In the genomic region with DNA sequence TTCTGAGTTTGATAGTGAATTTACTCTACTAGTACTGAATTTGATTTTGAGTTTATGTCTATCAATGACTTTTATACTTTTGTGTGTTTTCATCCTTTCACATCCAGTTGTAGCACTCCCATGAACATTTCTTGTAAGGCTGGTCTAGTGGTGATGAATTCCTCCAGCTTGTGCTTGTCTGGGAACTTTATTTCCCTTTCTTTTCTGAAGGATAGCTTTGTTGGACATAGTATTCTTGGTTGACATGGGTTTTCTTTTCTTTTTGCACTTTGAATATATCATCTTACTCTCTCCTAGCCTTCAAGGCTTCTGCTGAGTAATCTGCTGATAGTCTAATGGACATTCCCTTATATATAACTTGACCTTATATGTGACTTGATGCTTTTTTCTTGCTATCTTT, we compare ENCODE assay signal across 9 cellular contexts. TPM values are rescaled to one million over a fixed set of nuclear protein-coding genes. Genes with fewer than 3 reads are reported as not detected.
"Had no signal": no experiment of that assay in that cellular context is flagged by ENCODE, and none has a peak within 500 bp of the region (broad histone marks: within the 10 kb centered on the region; RNA-seq: fewer than 3 reads in every experiment).

No MANE protein-coding gene starts in this region.

- H2AFZ ChIP-seq: GM23338 had no signal

- H3K4me3 ChIP-seq: GM23338 had no signal

- H3K4me2 ChIP-seq: GM23338 had no signal

- ATAC-seq: GM23338 had no signal

- DNase-seq: H9, HCEC 1CT, KG1 had no signal

- FAIRE-seq: H1, H54, HTR-8/SVneo had no signal

RNA-seq across cellular contexts. Expression of a gene that starts 32.5 kb away (rescaled TPM):
- total RNA-seq: GM23338, H1, H9, HT-29 had no signal
- polyA plus RNA-seq: GM23338, H1, IgD-negative memory B cell had no signal
